ENCODE assay signal across 8 cellular contexts in the genomic region with DNA sequence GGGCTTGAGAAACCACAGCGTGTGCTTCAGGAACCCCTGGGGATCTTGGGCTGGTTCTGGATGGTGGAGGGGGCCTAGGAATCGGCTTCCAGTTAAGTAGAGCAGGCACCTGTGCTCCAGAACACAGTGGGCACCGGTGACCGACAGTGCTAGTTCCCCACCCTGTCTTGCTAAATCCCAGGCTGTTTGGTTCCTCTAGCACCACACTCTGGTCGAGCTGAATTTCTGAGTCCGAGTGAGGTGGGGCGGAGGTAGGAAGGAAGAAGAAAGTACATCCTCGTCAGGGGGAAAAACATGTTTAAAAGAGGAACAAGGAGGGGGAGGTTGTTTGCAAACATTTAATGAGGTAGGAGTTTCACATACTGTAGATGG. TPM values are rescaled to one million over a fixed set of nuclear protein-coding genes. Genes with fewer than 3 reads are reported as not detected.
DNase-seq lines count a peak whose midpoint lies in the region; ATAC-seq and TF ChIP-seq lines count a peak whose summit lies in the region.

No MANE protein-coding gene starts in this region.

- ATAC-seq in GM19324 (IDR thresholded peaks at IDR 0.05; ENCODE audit: low FRiP score, unreplicated experiment) (peak; percentile 37), HG03159 (IDR thresholded peaks at IDR 0.05; ENCODE audit: unreplicated experiment) (peak; percentile 29), left colon (peak; percentile 3)

- peaks cover 0 to 3% (median 0%) of the 10 kb centered on the region in 7 donors for H3K9me3 Mint-ChIP-seq in CD14-positive monocyte

- H3K27me3 Mint-ChIP-seq in CD14-positive monocyte (ENCODE audit: low read depth in 3 of 3), result peaks cover 0 to 2% (median 0%) of the 10 kb centered on the region in 3 donors

- no peak for TF ChIP-seq POLR2A in uterus (IDR thresholded peaks at IDR 0.05)

- H3K9me3 ChIP-seq in uterus, result no peaks in the 10 kb centered on the region

- H3K27me3 ChIP-seq in uterus, result no peaks in the 10 kb centered on the region

- TF ChIP-seq CTCF in CD14-positive monocyte (IDR thresholded peaks at IDR 0.05) (peak; percentile 30), uterus (IDR thresholded peaks at IDR 0.05) (no peak)

- no peak overlapping the region for H3K4me3 ChIP-seq in uterus

- no peaks in the 10 kb centered on the region for H3K4me1 ChIP-seq in uterus

- peaks cover 48 to 65% of the 10 kb centered on the region in 2 donors for H3K36me3 Mint-ChIP-seq in CD14-positive monocyte

- no peaks in the 10 kb centered on the region for H3K36me3 ChIP-seq in uterus

- intact Hi-C loops in CD14-positive monocyte (cut with micrococcal nuclease), result no loop called here
- intact Hi-C loops in left colon (cut with DNase I, micrococcal nuclease), result no loop called here
- intact Hi-C loops in uterus (cut with DNase I; ENCODE audit: low total_unique reads), result no loop called here

- H3K4me3 Mint-ChIP-seq in CD14-positive monocyte, result peak overlapping the region; percentile 69 to 71

- H3K4me1 Mint-ChIP-seq in CD14-positive monocyte, result peaks cover 97% of the 10 kb centered on the region

- peak overlapping the region; percentile 97 to 100 (median 100) for H3K27ac Mint-ChIP-seq in CD14-positive monocyte

- H3K27ac ChIP-seq in uterus, result peak overlapping the region; percentile 5 to 51

- peak; percentile 84 for DNase-seq in CD14-positive monocyte (ENCODE audit: low spot score)
- DNase-seq in activated CD4-positive, alpha-beta T cell treated with anti-CD3 and anti-CD28 coated beads, Interleukin-2, amount 50 U/mL, for 1 hour, result peak; percentile 24
- DNase-seq in left colon, result no peak
- no peak for DNase-seq in uterus
- no peak for DNase-seq in DMS153 (lab: John Stamatoyannopoulos, UW)
- no peak for DNase-seq in NCI-H1694 treated with DMSO at 0.1 percent for 48 hours (lab: John Stamatoyannopoulos, UW)

RNA-seq across cellular contexts. Expression of gene SLC6A6, which starts 29.1 kb away (rescaled TPM):
- polyA plus RNA-seq in CD14-positive monocyte, result 10 to 100 TPM; 18.4 to 24.5 TPM
- total RNA-seq in left colon, result 1 to 10 TPM; 6.7 to 8.3 TPM
- 10 to 100 TPM; 15.9 to 37.5 (median 18.0) TPM for total RNA-seq in uterus

Comparison
In these comparisons a context has a peak if more than half of its experiments do, and no peak if none do; other contexts are left out.
1. DNase-seq: peak in CD14-positive monocyte (single experiment) and activated CD4-positive, alpha-beta T cell treated with anti-CD3 and anti-CD28 coated beads, Interleukin-2, amount 50 U/mL, for 1 hour (single experiment); none in left colon (0 of 2), uterus (0 of 2), DMS153 (single experiment) and NCI-H1694 treated with DMSO at 0.1 percent for 48 hours (single experiment).
2. Peak in every context shown above with its lines, with median percentiles within 50 percentile points of each other: ATAC-seq.